8 cellular contexts compared by ENCODE assay signal in genomic region chrX:49163555-49164419, GRCh38. TPM values are rescaled to one million over a fixed set of nuclear protein-coding genes. Genes with fewer than 3 reads are reported as not detected.
A peak's percentile ranks its signal among the peaks of the same experiment; 100 is the strongest.
DNase-seq lines count a peak whose midpoint lies in the region; ATAC-seq and TF ChIP-seq lines count a peak whose summit lies in the region.

No MANE protein-coding gene starts in this region.

- 1 to 36% (median 2%) methylated on average over 34 to 69 of the region's 69 CpGs for WGBS in adipose tissue, 3 donors
- 1 to 2% methylated on average over 33 to 69 of the region's 69 CpGs for WGBS in heart right ventricle, 2 donors

- POLR2A ChIA-PET in HEK293 (lab: Yijun Ruan, JAX) = interaction anchor here (1.5 kb wide), 1 partner anchor 27 kb away, joined by 4 read pairs; no protein-coding TSS in a partner anchor

- peak overlapping the region; percentile 32 for H3K4me3 ChIP-seq in HEK293 (ENCODE audit: low read depth, low read length)
- peak overlapping the region in 9 of 10 donors; percentile 17 to 58 (median 51) for H3K4me3 ChIP-seq in heart right ventricle

- CTCF ChIA-PET in HEK293 (lab: Yijun Ruan, JAX) = interaction anchor here (0.7 to 1.6 kb wide), 8 partner anchors 8 to 29 kb away, joined by 3 to 5 read pairs (median 4); partner anchors contain the start of gene PLP2

- DNase-seq in NCI-H1048 (lab: John Stamatoyannopoulos, UW) (peak; percentile 5), SW 1271 (lab: John Stamatoyannopoulos, UW) (peak; percentile 13 to 52), heart right ventricle (peak; percentile 88 to 89), posterior cingulate gyrus (peak; percentile 67 to 97 (median 82)), ureter (ENCODE audit: low spot score) (peak; percentile 86)

- H3K4me1 ChIP-seq in ES-I3 (ENCODE audit: insufficient read depth, low read length) = peaks cover 11% of the 10 kb centered on the region
- peaks cover 7% of the 10 kb centered on the region for H3K4me1 ChIP-seq in HEK293 (ENCODE audit: control insufficient read depth, insufficient read depth, low read length)
- H3K4me1 ChIP-seq in heart right ventricle = peaks cover 0 to 29% (median 11%) of the 10 kb centered on the region in 9 donors

- TF ChIP-seq CTCF in HEK293 (tag by site-specific recombination; IDR thresholded peaks at IDR 0.05) (peak; percentile 52; the same call in 1 of the 2 replicates), heart right ventricle (IDR thresholded peaks at IDR 0.05) (peak; percentile 58 to 84 (median 76))

- intact Hi-C loops in heart right ventricle (cut with DNase I) = loop anchor here in 1 of 10 donors (2.0 kb wide), 1 partner anchor 21 kb away; no protein-coding TSS in a partner anchor
- intact Hi-C loops in posterior cingulate gyrus (cut with DNase I) = no loop called here

- no peaks in the 10 kb centered on the region for H3K36me3 ChIP-seq in ES-I3 (ENCODE audit: insufficient read depth, low read length)
- H3K36me3 ChIP-seq in HEK293 (ENCODE audit: control insufficient read depth in 2 of 2, insufficient read depth in 1 of 2, low read length in 2 of 2) = no peaks in the 10 kb centered on the region
- no peaks in the 10 kb centered on the region for H3K36me3 ChIP-seq in heart right ventricle

- H3K9ac ChIP-seq in ES-I3 (ENCODE audit: low read depth, low read length) = peak overlapping the region; percentile 58

- ATAC-seq in heart right ventricle = peak; percentile 64 to 83 (median 78)

- no peaks in the 10 kb centered on the region for H3K9me3 ChIP-seq in ES-I3 (ENCODE audit: control insufficient read depth, insufficient read depth, low read length)
- H3K9me3 ChIP-seq in HEK293 (ENCODE audit: control insufficient read depth, insufficient read depth, low read depth, low read length) = no peaks in the 10 kb centered on the region
- H3K9me3 ChIP-seq in heart right ventricle = no peaks in the 10 kb centered on the region

- peak overlapping the region; percentile 73 for H3K27ac ChIP-seq in HEK293 (ENCODE audit: extremely low read depth, low read depth, low read length)
- peak overlapping the region; percentile 94 for H3K27ac ChIP-seq in adipose tissue (ENCODE audit: low read depth, low read length)
- peak overlapping the region; percentile 87 to 96 (median 93) for H3K27ac ChIP-seq in heart right ventricle

- H3K27me3 ChIP-seq in heart right ventricle = no peaks in the 10 kb centered on the region

TF ChIP-seq in HEK293, 187 proteins besides CTCF, POLR2A, EP300 and RAD21 (continues in another document):
- TF ChIP-seq ZNF404 (tag by site-specific recombination; IDR thresholded peaks at IDR 0.05) = no peak
- peak; percentile 48; the same call in 1 of the 2 replicates for TF ChIP-seq ZBTB8A (tag by site-specific recombination; IDR thresholded peaks at IDR 0.05)
- TF ChIP-seq ZNF335 (tag by site-specific recombination; conservative IDR thresholded peaks at IDR 0.05) = peak; percentile 91
- TF ChIP-seq KLF7 (tag by site-specific recombination; IDR thresholded peaks at IDR 0.05; ENCODE audit: borderline replicate concordance) = no peak; the same call in 1 of the 2 replicates
- TF ChIP-seq ZNF624 (tag by site-specific recombination; IDR thresholded peaks at IDR 0.05) = no peak
- 0 out of 2 replicates have a peak, but pooled peaks have one; percentile 52 for TF ChIP-seq ZBTB17 (tag by site-specific recombination; IDR thresholded peaks at IDR 0.05)
- peak; percentile 43; the same call in 1 of the 2 replicates for TF ChIP-seq PBX3 (CRISPR knock-in tag; IDR thresholded peaks at IDR 0.05)
- TF ChIP-seq ZNF132 (tag by site-specific recombination; IDR thresholded peaks at IDR 0.05; ENCODE audit: borderline replicate concordance) = no peak
- peak; percentile 63 for TF ChIP-seq ZNF24 (tag by site-specific recombination; IDR thresholded peaks at IDR 0.05)
- TF ChIP-seq ZNF560 (tag by site-specific recombination; IDR thresholded peaks at IDR 0.05; ENCODE audit: borderline replicate concordance) = no peak
- TF ChIP-seq SALL2 (tag by site-specific recombination; IDR thresholded peaks at IDR 0.05; ENCODE audit: borderline replicate concordance) = no peak
- TF ChIP-seq KLF8 (tag by site-specific recombination; IDR thresholded peaks at IDR 0.05) = peak; percentile 89
- TF ChIP-seq ZNF600 (tag by site-specific recombination; IDR thresholded peaks at IDR 0.05) = peak; percentile 96
- TF ChIP-seq KLF1 (tag by site-specific recombination; IDR thresholded peaks at IDR 0.05) = peak; percentile 73
- TF ChIP-seq ZNF140 (tag by site-specific recombination; IDR thresholded peaks at IDR 0.05) = no peak
- 0 out of 2 replicates have a peak, but pooled peaks have one; percentile 20 for TF ChIP-seq INSM2 (tag by site-specific recombination; IDR thresholded peaks at IDR 0.05)
- no peak for TF ChIP-seq ZNF768 (tag by site-specific recombination; IDR thresholded peaks at IDR 0.05)
- TF ChIP-seq ZNF585B (tag by site-specific recombination; IDR thresholded peaks at IDR 0.05) = peak; percentile 21; the same call in 1 of the 2 replicates
- TF ChIP-seq ZNF416 (tag by site-specific recombination; IDR thresholded peaks at IDR 0.05) = no peak
- TF ChIP-seq ZNF561 (tag by site-specific recombination; IDR thresholded peaks at IDR 0.05; ENCODE audit: borderline replicate concordance) = 0 out of 2 replicates have a peak, but pooled peaks have one; percentile 65
- peak; percentile 55 for TF ChIP-seq ZBTB26 (tag by site-specific recombination; optimal IDR thresholded peaks at IDR 0.05)
- no peak for TF ChIP-seq GLI2 (tag by site-specific recombination; IDR thresholded peaks at IDR 0.05; ENCODE audit: borderline replicate concordance, low read depth)
- no peak for TF ChIP-seq ZNF558 (tag by site-specific recombination; IDR thresholded peaks at IDR 0.05)
- no peak for TF ChIP-seq ZNF169 (tag by site-specific recombination; IDR thresholded peaks at IDR 0.05)
- TF ChIP-seq ZEB2 (tag by site-specific recombination; IDR thresholded peaks at IDR 0.05) = no peak
- TF ChIP-seq IKZF3 (tag by site-specific recombination; IDR thresholded peaks at IDR 0.05) = peak; percentile 91
- peak; percentile 62; the same call in 1 of the 2 replicates for TF ChIP-seq ZSCAN30 (tag by site-specific recombination; IDR thresholded peaks at IDR 0.05)
- peak; percentile 75; the same call in 1 of the 2 replicates for TF ChIP-seq BCL11B (tag by site-specific recombination; IDR thresholded peaks at IDR 0.05; ENCODE audit: low read depth)
- TF ChIP-seq ZNF514 (tag by site-specific recombination; IDR thresholded peaks at IDR 0.05) = no peak
- peak; percentile 71 for TF ChIP-seq ZXDB (tag by site-specific recombination; IDR thresholded peaks at IDR 0.05)

RNA-seq across cellular contexts. Expression of gene MAGIX, which starts 1.2 kb away (rescaled TPM):
- polyA plus RNA-seq in adipose tissue (10 to 100 TPM in 1 of 3 donors, 1 to 10 TPM in 2; 3.3 to 12.7 (median 3.4) TPM), heart right ventricle (10 to 100 TPM in 1 of 2 donors, 1 to 10 TPM in 1; 5.4 to 13.5 TPM)
- total RNA-seq in heart right ventricle (1 to 10 TPM; 2.7 to 9.8 (median 4.0) TPM), ureter (12.8 TPM)

RNA-seq across cellular contexts. Expression of gene PLP2, which starts 7.9 kb away (rescaled TPM):
- polyA plus RNA-seq in adipose tissue (100 to 1,000 TPM in 2 of 3 donors, 10 to 100 TPM in 1; 82.9 to 246 (median 116) TPM), heart right ventricle (100 to 1,000 TPM in 1 of 2 donors, 10 to 100 TPM in 1; 64.6 to 352 TPM)
- total RNA-seq in heart right ventricle (100 to 1,000 TPM in 1 of 10 donors, 10 to 100 TPM in 9; 20.3 to 157 (median 41.2) TPM), ureter (141 TPM)

RNA-seq across cellular contexts. Expression of gene PRICKLE3, which starts 22.4 kb away (rescaled TPM):
- polyA plus RNA-seq in adipose tissue = 1 to 10 TPM; 6.0 to 8.4 (median 7.8) TPM
- total RNA-seq in heart right ventricle = 10 to 100 TPM in 3 of 10 donors, 1 to 10 TPM in 7; 6.6 to 14.8 (median 9.4) TPM
- 10 to 100 TPM in 1 of 2 donors, 1 to 10 TPM in 1; 8.8 to 10.8 TPM for polyA plus RNA-seq in heart right ventricle
- 24.7 TPM for total RNA-seq in ureter

RNA-seq across cellular contexts. Expression of gene SYP, which starts 36.2 kb away (rescaled TPM):
- 1 to 10 TPM; 1.4 to 6.8 (median 2.1) TPM for polyA plus RNA-seq in adipose tissue
- total RNA-seq in heart right ventricle = 1 to 10 TPM in 5 of 10 donors, under 1 TPM in 5; 0.59 to 2.0 (median 1.0) TPM
- polyA plus RNA-seq in heart right ventricle = 1 to 10 TPM; 1.9 to 2.9 TPM
- 1.7 TPM for total RNA-seq in ureter

RNA-seq across cellular contexts. Expression of gene GPKOW, which starts 40.3 kb away (rescaled TPM):
- polyA plus RNA-seq in adipose tissue (10 to 100 TPM in 2 of 3 donors, 1 to 10 TPM in 1; 8.7 to 19.0 (median 12.9) TPM), heart right ventricle (10 to 100 TPM in 1 of 2 donors, 1 to 10 TPM in 1; 6.4 to 28.8 TPM)
- total RNA-seq in heart right ventricle (10 to 100 TPM; 16.5 to 23.2 (median 20.0) TPM), ureter (18.2 TPM)

Comparison
In these comparisons a context has a peak if more than half of its experiments do, and no peak if none do; other contexts are left out.
1. Peak in every context shown above with its lines: DNase-seq, ATAC-seq, H3K4me3 ChIP-seq and H3K27ac ChIP-seq.
2. DNase-seq: peak in every context shown above with its lines; median percentile 88 in heart right ventricle; 86 in ureter; 82 in posterior cingulate gyrus; 32 in SW 1271; 5 in NCI-H1048.